Comparison of ENCODE assay signal across 1 cellular context in the genomic region with DNA sequence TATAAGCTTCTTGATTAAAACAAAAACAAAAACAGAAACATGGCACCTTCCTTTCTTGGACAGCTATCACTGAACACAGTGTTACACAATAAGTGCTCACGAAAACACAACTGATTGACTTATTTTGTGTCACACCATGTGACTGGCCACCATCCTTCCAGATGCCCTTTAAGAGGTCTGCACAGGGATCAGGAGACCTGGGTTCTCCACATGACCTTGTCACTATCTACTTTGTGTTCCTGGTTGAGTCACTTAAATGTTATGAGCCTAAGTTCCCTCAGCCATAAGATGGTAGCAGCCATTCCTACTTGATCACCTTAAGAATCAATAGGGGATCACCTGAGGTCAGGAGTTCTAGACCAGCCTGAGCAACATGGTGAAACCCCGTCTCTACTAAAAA.
TF ChIP-seq lines count a peak whose summit lies in the region.

No MANE protein-coding gene starts in this region.

TF ChIP-seq in GM12878, 131 proteins besides CTCF, POLR2A, EP300 and RAD21 (continued from another document):
- TF ChIP-seq, protein P1, sequence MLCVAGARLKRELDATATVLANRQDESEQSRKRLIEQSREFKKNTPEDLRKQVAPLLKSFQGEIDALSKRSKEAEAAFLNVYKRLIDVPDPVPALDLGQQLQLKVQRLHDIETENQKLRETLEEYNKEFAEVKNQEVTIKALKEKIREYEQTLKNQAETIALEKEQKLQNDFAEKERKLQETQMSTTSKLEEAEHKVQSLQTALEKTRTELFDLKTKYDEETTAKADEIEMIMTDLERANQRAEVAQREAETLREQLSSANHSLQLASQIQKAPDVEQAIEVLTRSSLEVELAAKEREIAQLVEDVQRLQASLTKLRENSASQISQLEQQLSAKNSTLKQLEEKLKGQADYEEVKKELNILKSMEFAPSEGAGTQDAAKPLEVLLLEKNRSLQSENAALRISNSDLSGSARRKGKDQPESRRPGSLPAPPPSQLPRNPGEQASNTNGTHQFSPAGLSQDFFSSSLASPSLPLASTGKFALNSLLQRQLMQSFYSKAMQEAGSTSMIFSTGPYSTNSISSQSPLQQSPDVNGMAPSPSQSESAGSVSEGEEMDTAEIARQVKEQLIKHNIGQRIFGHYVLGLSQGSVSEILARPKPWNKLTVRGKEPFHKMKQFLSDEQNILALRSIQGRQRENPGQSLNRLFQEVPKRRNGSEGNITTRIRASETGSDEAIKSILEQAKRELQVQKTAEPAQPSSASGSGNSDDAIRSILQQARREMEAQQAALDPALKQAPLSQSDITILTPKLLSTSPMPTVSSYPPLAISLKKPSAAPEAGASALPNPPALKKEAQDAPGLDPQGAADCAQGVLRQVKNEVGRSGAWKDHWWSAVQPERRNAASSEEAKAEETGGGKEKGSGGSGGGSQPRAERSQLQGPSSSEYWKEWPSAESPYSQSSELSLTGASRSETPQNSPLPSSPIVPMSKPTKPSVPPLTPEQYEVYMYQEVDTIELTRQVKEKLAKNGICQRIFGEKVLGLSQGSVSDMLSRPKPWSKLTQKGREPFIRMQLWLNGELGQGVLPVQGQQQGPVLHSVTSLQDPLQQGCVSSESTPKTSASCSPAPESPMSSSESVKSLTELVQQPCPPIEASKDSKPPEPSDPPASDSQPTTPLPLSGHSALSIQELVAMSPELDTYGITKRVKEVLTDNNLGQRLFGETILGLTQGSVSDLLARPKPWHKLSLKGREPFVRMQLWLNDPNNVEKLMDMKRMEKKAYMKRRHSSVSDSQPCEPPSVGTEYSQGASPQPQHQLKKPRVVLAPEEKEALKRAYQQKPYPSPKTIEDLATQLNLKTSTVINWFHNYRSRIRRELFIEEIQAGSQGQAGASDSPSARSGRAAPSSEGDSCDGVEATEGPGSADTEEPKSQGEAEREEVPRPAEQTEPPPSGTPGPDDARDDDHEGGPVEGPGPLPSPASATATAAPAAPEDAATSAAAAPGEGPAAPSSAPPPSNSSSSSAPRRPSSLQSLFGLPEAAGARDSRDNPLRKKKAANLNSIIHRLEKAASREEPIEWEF (IDR thresholded peaks at IDR 0.05; ENCODE audit: insufficient replicate concordance, low read depth, low read length) = no peak
- TF ChIP-seq WRNIP1 (IDR thresholded peaks at IDR 0.05; ENCODE audit: borderline replicate concordance, low read depth, low read length) (no peak), HDAC6 (IDR thresholded peaks at IDR 0.05; ENCODE audit: unreplicated experiment) (no peak), POLR2AphosphoS5 (IDR thresholded peaks at IDR 0.05; ENCODE audit: low read length) (no peak), ZSCAN29 (IDR thresholded peaks at IDR 0.05) (no peak), ZBED1 (IDR thresholded peaks at IDR 0.05; ENCODE audit: borderline replicate concordance) (no peak), EED (IDR thresholded peaks at IDR 0.05; ENCODE audit: low read depth) (no peak), CBFB (IDR thresholded peaks at IDR 0.05; ENCODE audit: low read depth) (no peak), YBX1 (IDR thresholded peaks at IDR 0.05) (no peak), ZNF24 (IDR thresholded peaks at IDR 0.05) (no peak), CREB1 (IDR thresholded peaks at IDR 0.05; ENCODE audit: low read depth) (no peak), RBBP5 (conservative IDR thresholded peaks at IDR 0.05) (no peak), SRF (IDR thresholded peaks at IDR 0.05; ENCODE audit: low read depth in 2 of 2, low read length in 2 of 2) (no peak)
